ENCODE assay signal across 8 cellular contexts in the genomic region with DNA sequence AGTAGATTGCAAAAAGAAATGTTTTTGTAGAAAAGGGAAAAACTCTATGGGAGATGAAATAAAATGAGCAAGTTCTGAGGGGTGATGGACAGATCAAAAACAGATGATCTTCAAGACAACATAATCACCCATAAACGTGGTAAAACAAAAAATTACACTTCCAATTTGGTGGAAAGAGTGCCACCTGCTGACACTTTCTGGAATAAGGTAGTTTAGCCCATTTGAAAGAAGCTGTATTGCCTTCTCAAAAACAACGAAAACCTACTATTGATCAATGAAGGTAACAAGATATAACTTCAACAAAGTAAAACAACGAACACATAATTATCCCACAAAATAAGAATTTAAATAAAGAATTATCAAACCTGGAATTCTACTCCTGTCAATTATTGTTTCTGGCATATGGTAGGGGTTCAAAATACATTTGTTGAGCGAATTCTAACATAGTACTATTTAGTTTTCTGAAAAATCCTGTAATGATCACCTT. TPM values are rescaled to one million over a fixed set of nuclear protein-coding genes. Genes with fewer than 3 reads are reported as not detected.
DNase-seq lines count a peak whose midpoint lies in the region; ATAC-seq, FAIRE-seq and TF ChIP-seq lines count a peak whose summit lies in the region.

No MANE protein-coding gene starts in this region.

- no peaks in the 10 kb centered on the region for H3K9me3 Mint-ChIP-seq in activated T-helper 1 cell treated with anti-CD3 and anti-CD28 coated beads, Interleukin-12 subunit alpha, Interleukin-12 subunit beta, Interleukin-2, Interleukin-4 antibody, amounts not matched to agents 30 ng/mL and 10 ng/mL and 1 ng/mL, durations not matched to agents 14 hours and 24 hours and 36 hours

- peaks cover 17% of the 10 kb centered on the region for H3K36me3 Mint-ChIP-seq in activated T-helper 1 cell treated with anti-CD3 and anti-CD28 coated beads, Interleukin-12 subunit alpha, Interleukin-12 subunit beta, Interleukin-2, Interleukin-4 antibody, amounts not matched to agents 30 ng/mL and 10 ng/mL and 1 ng/mL, durations not matched to agents 14 hours and 24 hours and 36 hours (ENCODE audit: low read depth)

- peak overlapping the region; percentile 8 for H3K27ac Mint-ChIP-seq in activated T-helper 1 cell treated with anti-CD3 and anti-CD28 coated beads, Interleukin-12 subunit alpha, Interleukin-12 subunit beta, Interleukin-2, Interleukin-4 antibody, amounts not matched to agents 30 ng/mL and 10 ng/mL and 1 ng/mL, durations not matched to agents 14 hours and 24 hours and 36 hours

- H3K36me3 ChIP-seq in HAP-1 (replicated peaks) (peaks cover 2% of the 10 kb centered on the region; the same call in 1 of the 2 replicates), OCI-LY1 (ENCODE audit: insufficient read depth, low read length) (no peaks in the 10 kb centered on the region), small intestine (ENCODE audit: control insufficient read depth in 2 of 2, insufficient read depth in 2 of 2, low read length in 2 of 2) (no peaks in the 10 kb centered on the region)

- H3K27ac ChIP-seq in OCI-LY1 (ENCODE audit: low read depth, low read length, poor library complexity, severe bottlenecking) (no peak overlapping the region), small intestine (ENCODE audit: low read depth in 1 of 2, low read length in 1 of 2) (no peak overlapping the region)

- H3K9me2 ChIP-seq in OCI-LY1 (ENCODE audit: low read depth, low read length) = no peaks in the 10 kb centered on the region

- H3K4me3 ChIP-seq in HAP-1 = no peak overlapping the region
- H3K4me3 ChIP-seq in OCI-LY1 (ENCODE audit: low read depth, low read length, poor library complexity, severe bottlenecking) = no peak overlapping the region
- no peak overlapping the region for H3K4me3 ChIP-seq in small intestine (ENCODE audit: low read depth in 1 of 2, low read length in 2 of 2)

- H3K79me2 ChIP-seq in OCI-LY1 (ENCODE audit: insufficient read depth, low read length) = 0 out of 2 replicates have a peak, but pooled peaks cover 5% of the 10 kb centered on the region

- no peaks in the 10 kb centered on the region for H3K27me3 ChIP-seq in HAP-1 (ENCODE audit: low read depth)
- H3K27me3 ChIP-seq in OCI-LY1 (ENCODE audit: insufficient read depth, low read length) = no peaks in the 10 kb centered on the region
- H3K27me3 ChIP-seq in small intestine (ENCODE audit: control insufficient read depth in 2 of 2, insufficient read depth in 2 of 2, low read length in 2 of 2) = no peaks in the 10 kb centered on the region

- no peak for ATAC-seq in HG02973 (IDR thresholded peaks at IDR 0.05; ENCODE audit: unreplicated experiment)
- ATAC-seq in Right ventricle myocardium superior (ENCODE audit: poor library complexity) = no peak

- H3K9ac ChIP-seq in OCI-LY1 (ENCODE audit: low read length) = no peak overlapping the region; the same call in 1 of the 2 replicates

- no peaks in the 10 kb centered on the region for H4K20me1 ChIP-seq in OCI-LY1 (ENCODE audit: insufficient read depth, low read length)

- peak; percentile 62 for FAIRE-seq in small intestine (lab: Jason Lieb, UNC)

- 24 to 31% (median 28%) methylated on average over 4 of the region's 4 CpGs for WGBS in small intestine, 3 donors

- DNase-seq in COLO829 (ENCODE audit: low spot score) (peak; percentile 80), HAP-1 (ENCODE audit: low spot score in 2 of 2) (peak; percentile 52 to 73), foreskin melanocyte (peak; percentile 53), small intestine (peak; percentile 68), Right ventricle myocardium superior (no peak)
- peak; percentile 45 for DNase-seq in activated T-helper 1 cell treated with anti-CD3 and anti-CD28 coated beads, Interleukin-12 subunit alpha, Interleukin-12 subunit beta, Interleukin-2, Interleukin-4 antibody, amounts not matched to agents 30 ng/mL and 10 ng/mL and 1 ng/mL, durations not matched to agents 14 hours and 24 hours and 36 hours (ENCODE audit: low spot score)

- H3K4me2 ChIP-seq in OCI-LY1 (ENCODE audit: low read length) = peak overlapping the region; percentile 24

- H3K4me1 Mint-ChIP-seq in activated T-helper 1 cell treated with anti-CD3 and anti-CD28 coated beads, Interleukin-12 subunit alpha, Interleukin-12 subunit beta, Interleukin-2, Interleukin-4 antibody, amounts not matched to agents 30 ng/mL and 10 ng/mL and 1 ng/mL, durations not matched to agents 14 hours and 24 hours and 36 hours (ENCODE audit: low read depth) = peaks cover 51% of the 10 kb centered on the region

- H3K9me3 ChIP-seq in HAP-1 (no peaks in the 10 kb centered on the region), OCI-LY1 (ENCODE audit: low read length) (no peaks in the 10 kb centered on the region), small intestine (ENCODE audit: control insufficient read depth, low read depth) (no peaks in the 10 kb centered on the region)

- intact Hi-C loops in activated T-helper 1 cell treated with anti-CD3 and anti-CD28 coated beads, Interleukin-12 subunit alpha, Interleukin-12 subunit beta, Interleukin-2, Interleukin-4 antibody, amounts not matched to agents 30 ng/mL and 10 ng/mL and 1 ng/mL, durations not matched to agents 14 hours and 24 hours and 36 hours (cut with micrococcal nuclease) = loop anchor here (1.0 to 10.0 kb wide), 7 partner anchors 169 to 910 kb away; a partner anchor contains a TSS
- intact Hi-C loops in Right ventricle myocardium superior (cut with DNase I) = no loop called here

- peak overlapping the region; percentile 60 for H3K4me3 Mint-ChIP-seq in activated T-helper 1 cell treated with anti-CD3 and anti-CD28 coated beads, Interleukin-12 subunit alpha, Interleukin-12 subunit beta, Interleukin-2, Interleukin-4 antibody, amounts not matched to agents 30 ng/mL and 10 ng/mL and 1 ng/mL, durations not matched to agents 14 hours and 24 hours and 36 hours

- H2AFZ ChIP-seq in OCI-LY1 (ENCODE audit: low read length) = no peak overlapping the region

- in situ Hi-C loops in HAP-1 (cut with MboI; ENCODE audit: low sequenced_read_pairs) = no loop called here

- no peaks in the 10 kb centered on the region for H3K27me3 Mint-ChIP-seq in activated T-helper 1 cell treated with anti-CD3 and anti-CD28 coated beads, Interleukin-12 subunit alpha, Interleukin-12 subunit beta, Interleukin-2, Interleukin-4 antibody, amounts not matched to agents 30 ng/mL and 10 ng/mL and 1 ng/mL, durations not matched to agents 14 hours and 24 hours and 36 hours (ENCODE audit: insufficient read depth)

- no peaks in the 10 kb centered on the region for H3F3A ChIP-seq in OCI-LY1 (ENCODE audit: insufficient read depth, low read length)

- H3K4me1 ChIP-seq in HAP-1 (peaks cover 37% of the 10 kb centered on the region), OCI-LY1 (ENCODE audit: insufficient read depth, low read length, severe bottlenecking) (peaks cover 32% of the 10 kb centered on the region), small intestine (ENCODE audit: control insufficient read depth in 2 of 2, insufficient read depth in 1 of 2, low read depth in 1 of 2, low read length in 1 of 2) (peaks cover 0 to 3% of the 10 kb centered on the region in 2 donors)

- TF ChIP-seq CTCF in OCI-LY1 (IDR thresholded peaks at IDR 0.05; ENCODE audit: low read length) = peak; percentile 72

RNA-seq across cellular contexts. Expression of a gene that starts 2.5 kb away (rescaled TPM):
- 22.5 and 22.6 TPM in 2 replicates for total RNA-seq in activated T-helper 1 cell treated with anti-CD3 and anti-CD28 coated beads, Interleukin-12 subunit alpha, Interleukin-12 subunit beta, Interleukin-2, Interleukin-4 antibody, amounts not matched to agents 30 ng/mL and 10 ng/mL and 1 ng/mL, durations not matched to agents 14 hours and 24 hours and 36 hours
- polyA plus RNA-seq in small intestine = 10 to 100 TPM in 1 of 3 donors, 1 to 10 TPM in 2; 6.3 to 21.7 (median 7.0) TPM
- 23.7 TPM for total RNA-seq in Right ventricle myocardium superior

RNA-seq across cellular contexts. Expression of a gene that starts 52.6 kb away (rescaled TPM):
- total RNA-seq in activated T-helper 1 cell treated with anti-CD3 and anti-CD28 coated beads, Interleukin-12 subunit alpha, Interleukin-12 subunit beta, Interleukin-2, Interleukin-4 antibody, amounts not matched to agents 30 ng/mL and 10 ng/mL and 1 ng/mL, durations not matched to agents 14 hours and 24 hours and 36 hours = 23.1 and 24.1 TPM in 2 replicates
- polyA plus RNA-seq in small intestine = 1 to 10 TPM in 2 of 3 donors, under 1 TPM in 1; 0.45 to 2.5 (median 1.4) TPM
- 1.5 TPM for total RNA-seq in Right ventricle myocardium superior
